Comparison of ENCODE assay signal across 8 cellular contexts in the genomic region with DNA sequence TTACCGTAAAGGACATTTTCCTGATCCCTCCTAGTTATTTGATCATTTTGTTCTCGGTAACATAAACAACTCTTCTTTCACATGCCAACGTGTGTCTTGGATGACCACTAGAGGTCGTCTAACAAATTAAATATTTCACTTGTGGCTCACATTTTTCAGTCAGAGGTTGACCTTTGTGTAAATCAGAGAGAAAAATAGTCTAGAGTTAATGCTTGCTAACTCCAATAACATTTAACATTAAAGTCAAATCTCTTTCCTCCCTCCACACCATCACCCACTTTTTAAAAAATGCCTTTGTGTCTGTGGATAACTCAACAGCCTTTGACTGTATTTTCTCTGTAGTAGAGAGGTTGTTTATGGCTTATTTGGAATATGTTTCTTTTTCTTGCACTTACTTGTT.
DNase-seq lines count a peak whose midpoint lies in the region; ATAC-seq lines count a peak whose summit lies in the region.

No MANE protein-coding gene starts in this region.

- H3K4me1 Mint-ChIP-seq in CD4-positive, alpha-beta memory T cell = peaks cover 21 to 40% (median 29%) of the 10 kb centered on the region in 4 donors

- CTCF ChIA-PET in CD4-positive, alpha-beta memory T cell (lab: Charles Lee; ENCODE audit: partially characterized antibody) = interaction anchor here (0.8 to 1.1 kb wide), 3 partner anchors 51 to 221 kb away, joined by 3 read pairs; no protein-coding TSS in a partner anchor

- no peak overlapping the region for H3K27ac ChIP-seq in CD4-positive, alpha-beta memory T cell (ENCODE audit: low read depth, low read length)
- no peak overlapping the region for H3K27ac ChIP-seq in effector memory CD4-positive, alpha-beta T cell (ENCODE audit: insufficient read depth, low read length, poor library complexity, severe bottlenecking)

- peak overlapping the region in 6 of 8 donors; percentile 0 to 29 (median 8) for H3K4me3 Mint-ChIP-seq in CD4-positive, alpha-beta memory T cell

- peaks cover 26% of the 10 kb centered on the region for H3K4me1 ChIP-seq in CD4-positive, alpha-beta memory T cell (ENCODE audit: insufficient read depth, low read length)
- H3K4me1 ChIP-seq in effector memory CD4-positive, alpha-beta T cell (ENCODE audit: control insufficient read depth, insufficient read depth, low read length, poor library complexity, severe bottlenecking) = peaks cover 10% of the 10 kb centered on the region

- peak overlapping the region in 4 of 7 donors; percentile 15 to 81 (median 52) for H3K27ac Mint-ChIP-seq in CD4-positive, alpha-beta memory T cell

- peak in 4 of 5 donors; percentile 48 to 63 (median 56) for DNase-seq in CD4-positive, alpha-beta memory T cell
- DNase-seq in OCI-M1 (lab: John Stamatoyannopoulos, UW) (peak; percentile 86), dermis blood vessel endothelial cell (peak; percentile 63), midbrain (lab: John Stamatoyannopoulos, UW) (peak; percentile 59), T1000 (lab: John Stamatoyannopoulos, UW) (no peak)
- no peak for DNase-seq in effector memory CD4-positive, alpha-beta T cell

- intact Hi-C loops in CD4-positive, alpha-beta memory T cell (cut with micrococcal nuclease) = loop anchor here (1.0 to 2.0 kb wide), 5 partner anchors 72 to 888 kb away; no protein-coding TSS in a partner anchor

- H3K9me3 ChIP-seq in CD4-positive, alpha-beta memory T cell (ENCODE audit: control insufficient read depth in 1 of 2, low read length in 2 of 2) = no peaks in the 10 kb centered on the region
- H3K9me3 ChIP-seq in effector memory CD4-positive, alpha-beta T cell (ENCODE audit: control insufficient read depth, low read length) = no peaks in the 10 kb centered on the region

- no peaks in the 10 kb centered on the region for H3K27me3 ChIP-seq in CD4-positive, alpha-beta memory T cell (ENCODE audit: insufficient read depth, low read length)
- no peaks in the 10 kb centered on the region for H3K27me3 ChIP-seq in effector memory CD4-positive, alpha-beta T cell (replicated peaks; ENCODE audit: control insufficient read depth, insufficient read depth, low read length, poor library complexity, severe bottlenecking)

- no peaks in the 10 kb centered on the region for H3K36me3 ChIP-seq in CD4-positive, alpha-beta memory T cell (ENCODE audit: insufficient read depth, low read length)
- no peaks in the 10 kb centered on the region for H3K36me3 ChIP-seq in effector memory CD4-positive, alpha-beta T cell (ENCODE audit: control insufficient read depth, insufficient read depth, low read length)

- POLR2A ChIA-PET in CD4-positive, alpha-beta memory T cell (lab: Charles Lee; ENCODE audit: partially characterized antibody) = interaction anchor here (1.6 to 3.1 kb wide), 3 partner anchors 52 to 221 kb away, joined by 5 to 18 read pairs (median 8); partner anchors contain the start of gene B3GALT2

- no peak overlapping the region for H3K4me3 ChIP-seq in CD4-positive, alpha-beta memory T cell (ENCODE audit: low read length in 2 of 2)
- H3K4me3 ChIP-seq in effector memory CD4-positive, alpha-beta T cell (ENCODE audit: insufficient read depth, low read depth, low read length, poor library complexity, severe bottlenecking) = no peak overlapping the region

- no peaks in the 10 kb centered on the region for H3K27me3 Mint-ChIP-seq in CD4-positive, alpha-beta memory T cell

- peaks cover 0 to 5% of the 10 kb centered on the region in 2 donors for H3K36me3 Mint-ChIP-seq in CD4-positive, alpha-beta memory T cell

- peaks cover 0 to 9% (median 0%) of the 10 kb centered on the region in 8 donors for H3K9me3 Mint-ChIP-seq in CD4-positive, alpha-beta memory T cell

- ATAC-seq in GM18907 (IDR thresholded peaks at IDR 0.05; ENCODE audit: unreplicated experiment) (peak; percentile 70), HG03432 (IDR thresholded peaks at IDR 0.05; ENCODE audit: unreplicated experiment) (peak; percentile 79)

Comparison
In these comparisons a context has a peak if more than half of its experiments do, and no peak if none do; other contexts are left out.
1. DNase-seq: peak in CD4-positive, alpha-beta memory T cell (4 of 5), OCI-M1 (single experiment), dermis blood vessel endothelial cell (single experiment) and midbrain (single experiment); none in T1000 (single experiment) and effector memory CD4-positive, alpha-beta T cell (0 of 3).